ENCODE assay signal across 23 cellular contexts in genomic region chr2:64742678-64743077, GRCh38.
A peak's percentile ranks its signal among the peaks of the same experiment; 100 is the strongest.
DNase-seq lines count a peak whose midpoint lies in the region; ATAC-seq, FAIRE-seq and TF ChIP-seq lines count a peak whose summit lies in the region.
"Had no signal": no experiment of that assay in that cellular context is flagged by ENCODE, and none has a peak within 500 bp of the region (broad histone marks: within the 10 kb centered on the region; RNA-seq: fewer than 3 reads in every experiment).

No MANE protein-coding gene starts in this region.

- ATAC-seq in IMR-90 (ENCODE audit: low read depth) (no peak), GM12878 (no peak)
- ATAC-seq: A549, GM23338, PC-3, T-helper 17 cell had no signal

- H3K27me3 ChIP-seq in IMR-90 (ENCODE audit: control insufficient read depth, insufficient read depth, low read length) (no peaks in the 10 kb centered on the region), GM12878 (replicated peaks in 1 of 2; ENCODE audit: control insufficient read depth in 2 of 2, insufficient read depth in 2 of 2, low read length in 1 of 2) (no peaks in the 10 kb centered on the region), PC-9 (ENCODE audit: insufficient read depth, low read depth) (no peaks in the 10 kb centered on the region)

- BruUV-seq in IMR-90 (replicated peaks; lab: Mats Ljungman, UMichigan) (no TSS peak), GM12878 (replicated peaks; lab: Mats Ljungman, UMichigan) (no TSS peak), PC-9 (replicated peaks; lab: Mats Ljungman, UMichigan) (no TSS peak)

- no peak overlapping the region for H3K18ac ChIP-seq in IMR-90 (ENCODE audit: low read depth, low read length)

- H3K9ac ChIP-seq in IMR-90 (ENCODE audit: low read depth, low read length) = no peak overlapping the region
- H3K9ac ChIP-seq in GM12878 (ENCODE audit: control insufficient read depth, insufficient read depth, low read length) = no peak overlapping the region

- H3K14ac ChIP-seq in IMR-90 (replicated peaks; ENCODE audit: low read depth, low read length) = no peak overlapping the region

- FAIRE-seq in A204.1 (lab: Jason Lieb, UNC) (peak; percentile 35), GM12878 (lab: Jason Lieb, UNC) (no peak)
- FAIRE-seq: A549 had no signal

- POLR2A ChIA-PET in IMR-90 (lab: Charles Lee; ENCODE audit: unreplicated experiment) = no interaction called here
- POLR2A ChIA-PET in GM12878 (lab: Charles Lee) = interaction anchor here (1.2 to 5.4 kb wide), 8 partner anchors 9 to 100 kb away, joined by 3 to 62 read pairs (median 6); partner anchors contain the start of gene SERTAD2
- POLR2A ChIA-PET in PC-9 (lab: Charles Lee; ENCODE audit: unreplicated experiment) = no interaction called here

- H4K91ac ChIP-seq in IMR-90 (ENCODE audit: insufficient read depth, low read depth, low read length) = no peak overlapping the region

- H2AK5ac ChIP-seq in IMR-90 (ENCODE audit: low read depth, low read length) = no peak overlapping the region

- H2BK120ac ChIP-seq in IMR-90 (ENCODE audit: low read depth, low read length) = no peak overlapping the region

- H3K9me3 ChIP-seq in IMR-90 (ENCODE audit: control insufficient read depth, insufficient read depth, low read length) = no peaks in the 10 kb centered on the region
- H3K9me3 ChIP-seq in GM12878 (replicated peaks; ENCODE audit: control insufficient read depth, insufficient read depth, low read length) = no peaks in the 10 kb centered on the region
- no peaks in the 10 kb centered on the region for H3K9me3 ChIP-seq in PC-9 (ENCODE audit: insufficient read depth, low read depth)
- H3K9me3 ChIP-seq: A549, HAP-1 had no signal

- no peaks in the 10 kb centered on the region for H3K9me1 ChIP-seq in IMR-90 (ENCODE audit: insufficient read depth, low read length)

- no peak overlapping the region for H2BK20ac ChIP-seq in IMR-90 (ENCODE audit: low read depth, low read length)

- no peak overlapping the region for H2BK15ac ChIP-seq in IMR-90 (ENCODE audit: low read depth, low read length)

- H3K27ac ChIP-seq in IMR-90 (ENCODE audit: insufficient read depth, low read length) (no peak overlapping the region), GM12878 (ENCODE audit: control insufficient read depth, insufficient read depth) (0 out of 2 replicates have a peak overlapping the region, but pooled peaks have one; percentile 7), PC-9 (no peak overlapping the region)
- H3K27ac ChIP-seq: A549 had no signal

- no peak for TF ChIP-seq EP300 in GM12878 (IDR thresholded peaks at IDR 0.05; ENCODE audit: borderline replicate concordance in 1 of 2, control insufficient read depth in 1 of 2, low read depth in 2 of 2, low read length in 2 of 2)

- no peaks in the 10 kb centered on the region for H3K9me2 ChIP-seq in PC-9 (ENCODE audit: insufficient read depth)

- DNase-seq in IMR-90 (no peak), GM12878 (ENCODE audit: low read depth, low spot score) (no peak), fibroblast of the aortic adventitia (ENCODE audit: low read depth) (peak; percentile 45), activated gamma-delta T cell treated with Interleukin-2 at 50 U/mL for 16 hours (no peak), PC-9 (no peak), GDM1 (lab: John Stamatoyannopoulos, UW) (no peak)
- DNase-seq: CD4-positive, CD25-positive, alpha-beta regulatory T cell; EL; Kasumi-1; MV-4-11; NCI-H1694; NCI-H2081 treated with DMSO at 0.1 percent for 48 hours; NCI-H2171 treated with DMSO at 0.1 percent for 48 hours; NCI-H524 treated with DMSO at 0.1 percent for 48 hours; NCI-H82; PC-3; RPMI8226; SHP77; T-helper 17 cell had no signal

- no peaks in the 10 kb centered on the region for H3K36me3 ChIP-seq in IMR-90 (ENCODE audit: control insufficient read depth, insufficient read depth, low read length)
- no peaks in the 10 kb centered on the region for H3K36me3 ChIP-seq in GM12878 (ENCODE audit: control insufficient read depth in 2 of 2, insufficient read depth in 2 of 2, low read length in 1 of 2)
- no peaks in the 10 kb centered on the region for H3K36me3 ChIP-seq in PC-9 (ENCODE audit: low read depth)
- H3K36me3 ChIP-seq: HAP-1 had no signal

- H4K8ac ChIP-seq in IMR-90 (ENCODE audit: low read depth in 2 of 2, low read length in 2 of 2) = no peak overlapping the region

- H3K4me1 ChIP-seq in IMR-90 (ENCODE audit: control insufficient read depth, insufficient read depth, low read length) = no peaks in the 10 kb centered on the region
- H3K4me1 ChIP-seq in GM12878 (ENCODE audit: control insufficient read depth, insufficient read depth, low read length) = peaks cover 10% of the 10 kb centered on the region
- H3K4me1 ChIP-seq in PC-9 (replicated peaks; ENCODE audit: insufficient read depth) = no peaks in the 10 kb centered on the region

- no peak overlapping the region for H3K23ac ChIP-seq in IMR-90 (ENCODE audit: low read depth, low read length)

- H3F3A ChIP-seq in PC-9 (ENCODE audit: insufficient read depth, low read depth) = peaks cover 7% of the 10 kb centered on the region; the same call in 1 of the 2 replicates

- H3K79me2 ChIP-seq in GM12878 (ENCODE audit: control insufficient read depth, insufficient read depth, low read length) (peaks cover 75% of the 10 kb centered on the region), PC-9 (ENCODE audit: low read depth) (0 out of 2 replicates have a peak, but pooled peaks cover 7% of the 10 kb centered on the region)

- intact Hi-C loops in IMR-90 (cut with micrococcal nuclease) (no loop called here), GM12878 (cut with micrococcal nuclease; ENCODE audit: unreplicated experiment) (no loop called here), PC-9 (cut with micrococcal nuclease; ENCODE audit: unreplicated experiment) (no loop called here)

- TF ChIP-seq POLR2A in IMR-90 (IDR thresholded peaks at IDR 0.05; ENCODE audit: low read depth, low read length) (no peak), GM12878 (IDR thresholded peaks at IDR 0.05; ENCODE audit: low read depth, low read length) (no peak)

- CTCF ChIA-PET in IMR-90 (lab: Yijun Ruan, JAX) = interaction anchor here (1.2 to 1.6 kb wide), 2 partner anchors 8 to 96 kb away, joined by 3 to 6 read pairs; no protein-coding TSS in a partner anchor
- CTCF ChIA-PET in GM12878 (lab: Yijun Ruan, JAX) = interaction anchor here (0.8 to 14.2 kb wide), 11 partner anchors 9 to 411 kb away, joined by 3 to 153 read pairs (median 5); partner anchors contain the start of gene SERTAD2
- CTCF ChIA-PET in PC-9 (lab: Charles Lee) = no interaction called here

- H3K79me1 ChIP-seq in IMR-90 (ENCODE audit: low read depth in 1 of 2, low read length in 2 of 2) = no peaks in the 10 kb centered on the region; a peak in 2 of 4 replicates

- no peak overlapping the region for H2AK9ac ChIP-seq in IMR-90 (replicated peaks; ENCODE audit: low read depth, low read length, poor library complexity)

- in situ Hi-C loops in IMR-90 (cut with MboI; ENCODE audit: low sequenced_read_pairs) (no loop called here), GM12878 (cut with MboI) (no loop called here)

- no peak overlapping the region for H3K4ac ChIP-seq in IMR-90 (ENCODE audit: low read depth, low read length)

- TF ChIP-seq CTCF in IMR-90 (conservative IDR thresholded peaks at IDR 0.05; ENCODE audit: low read depth, low read length) = no peak
- TF ChIP-seq CTCF in GM12878 (IDR thresholded peaks at IDR 0.05 in 2 of 3, conservative IDR thresholded peaks at IDR 0.05 in 1 of 3; ENCODE audit: control insufficient read depth in 2 of 3, extremely low read depth in 1 of 3, insufficient read depth in 1 of 3, low read depth in 3 of 3, low read length in 3 of 3) = no peak
- TF ChIP-seq CTCF in fibroblast of the aortic adventitia (IDR thresholded peaks at IDR 0.05; ENCODE audit: insufficient read depth, low read length) = no peak
- no peak for TF ChIP-seq CTCF in PC-9 (conservative IDR thresholded peaks at IDR 0.05)

- H3K4me3 ChIP-seq in IMR-90 (ENCODE audit: insufficient read depth, low read depth, low read length) (no peak overlapping the region), GM12878 (no peak overlapping the region), fibroblast of the aortic adventitia (ENCODE audit: low read depth, low read length) (no peak overlapping the region), PC-9 (no peak overlapping the region)
- H3K4me3 ChIP-seq: A549, GM23338, HAP-1 had no signal

- dilution Hi-C loops in IMR-90 (cut with HindIII; ENCODE audit: low sequenced_read_pairs, unreplicated experiment) = no loop called here

- H3K56ac ChIP-seq in IMR-90 (ENCODE audit: extremely low read depth, insufficient read depth, low read length) = no peak overlapping the region

- H4K5ac ChIP-seq in IMR-90 (ENCODE audit: low read depth, low read length) = no peak overlapping the region

- no peak overlapping the region for H2BK5ac ChIP-seq in IMR-90 (ENCODE audit: low read depth, low read length, poor library complexity, severe bottlenecking)

- SMC1A ChIA-PET in GM12878 (lab: Charles Lee; ENCODE audit: uncharacterized antibody, unreplicated experiment) = interaction anchor here (0.9 to 35.8 kb wide), 11 partner anchors 8 to 413 kb away, joined by 3 to 945 read pairs (median 5); partner anchors contain the start of gene SERTAD2

- RAD21 ChIA-PET in GM12878 (lab: Charles Lee; ENCODE audit: unreplicated experiment) = interaction anchor here (1.1 to 15.2 kb wide), 7 partner anchors 7 to 94 kb away, joined by 3 to 514 read pairs (median 6); partner anchors contain the start of gene SERTAD2

- H4K20me1 ChIP-seq in IMR-90 (ENCODE audit: insufficient read depth, low read length) (no peaks in the 10 kb centered on the region), GM12878 (ENCODE audit: control insufficient read depth, insufficient read depth) (no peaks in the 10 kb centered on the region), PC-9 (ENCODE audit: insufficient read depth) (no peaks in the 10 kb centered on the region)

- WGBS in IMR-90 (ENCODE audit: extremely low coverage in 2 of 2, insufficient read length in 1 of 2), 2 experiments = no CpG with 5 or more reads among the region's 1 CpG
- WGBS in GM12878 (ENCODE audit: insufficient coverage, insufficient replicate concordance, low lambda C conversion rate, missing lambda C conversion rate) = 91% methylated on average over 1 of the region's 1 CpG

- TF ChIP-seq RAD21 in IMR-90 (IDR thresholded peaks at IDR 0.05; ENCODE audit: low read length) = no peak
- no peak for TF ChIP-seq RAD21 in GM12878 (IDR thresholded peaks at IDR 0.05; ENCODE audit: insufficient read depth, low read depth, low read length)

- H3K4me2 ChIP-seq in IMR-90 (ENCODE audit: low read depth, low read length) (no peak overlapping the region), GM12878 (ENCODE audit: control insufficient read depth, insufficient read depth) (no peak overlapping the region), PC-9 (no peak overlapping the region)
- H3K4me2 ChIP-seq: A549, GM23338 had no signal

- H2AFZ ChIP-seq in IMR-90 (replicated peaks; ENCODE audit: low read length, poor library complexity) (no peak overlapping the region), GM12878 (ENCODE audit: control insufficient read depth, low read depth, low read length) (no peak overlapping the region), PC-9 (no peak overlapping the region)
- H2AFZ ChIP-seq: GM23338 had no signal

TF ChIP-seq in IMR-90, 13 proteins besides CTCF, POLR2A, EP300 and RAD21 (continues in another document):
- TF ChIP-seq CEBPB (IDR thresholded peaks at IDR 0.05; ENCODE audit: low read depth, low read length) = peak; percentile 63
- TF ChIP-seq MAZ (IDR thresholded peaks at IDR 0.05; ENCODE audit: borderline replicate concordance, low read depth, low read length) = no peak

TF ChIP-seq in GM12878, 131 proteins besides CTCF, POLR2A, EP300 and RAD21 (continues in another document):
- TF ChIP-seq ESRRA (IDR thresholded peaks at IDR 0.05; ENCODE audit: low read length) (no peak), TCF7 (IDR thresholded peaks at IDR 0.05; ENCODE audit: borderline replicate concordance) (no peak)
